1 cellular context compared by ENCODE assay signal in genomic region chr6:42762338-42762929, GRCh38.
TF ChIP-seq lines count a peak whose summit lies in the region.

No MANE protein-coding gene starts in this region.

TF ChIP-seq in GM12878, 131 proteins besides CTCF, POLR2A, EP300 and RAD21 (continued from another document):
- no peak for TF ChIP-seq ZNF687 (IDR thresholded peaks at IDR 0.05)
- no peak for TF ChIP-seq MEF2A (IDR thresholded peaks at IDR 0.05; ENCODE audit: insufficient read depth, low read depth, low read length)
- no peak for TF ChIP-seq NFYA (IDR thresholded peaks at IDR 0.05; ENCODE audit: borderline replicate concordance, low read depth, low read length)
- TF ChIP-seq STAT1 (conservative IDR thresholded peaks at IDR 0.05), result no peak
- TF ChIP-seq ATF2 (IDR thresholded peaks at IDR 0.05; ENCODE audit: low read length), result no peak
- no peak for TF ChIP-seq DPF2 (IDR thresholded peaks at IDR 0.05)
- TF ChIP-seq GABPA (IDR thresholded peaks at IDR 0.05; ENCODE audit: low read depth), result no peak
- TF ChIP-seq IRF5 (IDR thresholded peaks at IDR 0.05; ENCODE audit: borderline replicate concordance), result no peak
- TF ChIP-seq PKNOX1 (IDR thresholded peaks at IDR 0.05), result no peak
